ENCODE assay signal across 7 cellular contexts in the genomic region with DNA sequence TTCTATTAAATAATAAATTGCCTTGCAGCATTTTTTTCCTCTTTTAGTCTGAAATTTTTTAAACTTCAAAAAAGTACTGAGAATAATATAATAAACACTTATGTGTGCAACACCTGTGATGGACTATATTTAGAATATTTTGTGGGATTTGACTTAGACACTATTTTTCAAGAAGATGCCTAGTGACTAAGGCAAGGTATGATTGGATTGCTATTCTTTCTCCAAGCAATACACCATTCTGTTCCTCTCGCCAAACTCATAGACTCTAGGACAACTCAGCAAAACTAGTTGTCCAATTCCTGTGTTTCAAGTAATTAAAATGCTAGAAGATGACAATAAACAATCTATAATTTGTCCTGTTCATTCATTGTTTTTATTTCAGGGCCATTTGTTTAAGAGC.
"Had no signal": no experiment of that assay in that cellular context is flagged by ENCODE, and none has a peak within 500 bp of the region (broad histone marks: within the 10 kb centered on the region; RNA-seq: fewer than 3 reads in every experiment).

No MANE protein-coding gene starts in this region.

- H3K4me3 Mint-ChIP-seq: HFFc6 had no signal

- DNase-seq: GOT3, H7, HFFc6, KG1 had no signal

- H3K36me3 ChIP-seq: HAP-1 had no signal

- H3K9me3 ChIP-seq: HAP-1 had no signal

- H3K9me3 Mint-ChIP-seq: HFFc6 had no signal

- ATAC-seq: HCT116, K562 had no signal

- H3K27ac Mint-ChIP-seq: HFFc6 had no signal

- H3K4me3 ChIP-seq: HAP-1, K562 had no signal

- H3K4me1 ChIP-seq: HAP-1 had no signal
